ENCODE assay signal across 1 cellular context in the genomic region with DNA sequence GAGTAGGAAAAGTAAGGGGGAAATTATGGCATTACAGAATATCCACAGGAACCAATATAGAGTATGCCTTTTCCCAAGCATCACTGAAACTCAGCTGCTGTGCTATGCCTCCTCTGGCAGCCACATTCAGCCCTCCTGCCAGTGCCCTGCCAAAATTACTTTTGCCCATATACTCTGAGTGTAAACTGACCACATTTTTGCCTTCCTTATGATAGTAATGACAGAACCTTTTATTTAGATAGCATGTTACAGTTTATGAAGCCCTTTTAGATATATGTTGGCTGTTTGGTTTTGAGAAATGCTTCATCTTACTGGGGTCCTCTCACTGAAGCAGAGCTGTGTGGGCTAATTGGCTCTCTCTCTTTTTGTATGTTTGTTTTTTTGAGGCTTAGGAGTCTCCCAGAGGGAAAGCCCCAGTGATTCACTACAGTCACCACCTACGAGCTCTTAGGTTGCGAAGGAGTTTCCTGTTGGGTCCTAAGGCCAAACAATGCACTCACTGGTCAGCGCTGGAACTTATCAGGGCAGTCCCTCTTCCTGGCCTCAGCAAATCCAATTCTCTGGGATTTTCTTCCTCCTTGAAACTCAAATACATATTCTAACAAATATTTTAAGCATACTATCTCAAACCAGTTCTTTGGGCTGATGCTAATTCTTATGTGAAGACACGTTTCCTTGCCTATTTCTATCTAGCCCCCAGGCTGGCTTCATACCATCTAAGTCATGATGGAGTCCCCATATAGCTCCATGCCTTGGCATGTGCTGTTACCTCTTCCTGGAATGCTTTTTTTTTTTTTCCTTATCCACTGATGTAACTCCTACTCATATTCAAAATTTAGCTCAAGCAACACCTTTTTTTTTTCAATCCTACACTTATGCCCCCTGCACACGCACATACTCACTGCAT.
TF ChIP-seq lines count a peak whose summit lies in the region.

No MANE protein-coding gene starts in this region.

TF ChIP-seq in IMR-90, 13 proteins besides CTCF, POLR2A, EP300 and RAD21:
- TF ChIP-seq MAFK (IDR thresholded peaks at IDR 0.05; ENCODE audit: low read depth, low read length) (no peak), FOS (IDR thresholded peaks at IDR 0.05; ENCODE audit: low read depth, low read length) (peak; percentile 63; the same call in 1 of the 2 replicates), CEBPB (IDR thresholded peaks at IDR 0.05; ENCODE audit: low read depth, low read length) (peak; percentile 44; the same call in 1 of the 2 replicates)
- TF ChIP-seq, protein P1, sequence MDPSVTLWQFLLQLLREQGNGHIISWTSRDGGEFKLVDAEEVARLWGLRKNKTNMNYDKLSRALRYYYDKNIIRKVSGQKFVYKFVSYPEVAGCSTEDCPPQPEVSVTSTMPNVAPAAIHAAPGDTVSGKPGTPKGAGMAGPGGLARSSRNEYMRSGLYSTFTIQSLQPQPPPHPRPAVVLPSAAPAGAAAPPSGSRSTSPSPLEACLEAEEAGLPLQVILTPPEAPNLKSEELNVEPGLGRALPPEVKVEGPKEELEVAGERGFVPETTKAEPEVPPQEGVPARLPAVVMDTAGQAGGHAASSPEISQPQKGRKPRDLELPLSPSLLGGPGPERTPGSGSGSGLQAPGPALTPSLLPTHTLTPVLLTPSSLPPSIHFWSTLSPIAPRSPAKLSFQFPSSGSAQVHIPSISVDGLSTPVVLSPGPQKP (IDR thresholded peaks at IDR 0.05; ENCODE audit: borderline replicate concordance, low read depth, low read length), result no peak
